In the genomic region with DNA sequence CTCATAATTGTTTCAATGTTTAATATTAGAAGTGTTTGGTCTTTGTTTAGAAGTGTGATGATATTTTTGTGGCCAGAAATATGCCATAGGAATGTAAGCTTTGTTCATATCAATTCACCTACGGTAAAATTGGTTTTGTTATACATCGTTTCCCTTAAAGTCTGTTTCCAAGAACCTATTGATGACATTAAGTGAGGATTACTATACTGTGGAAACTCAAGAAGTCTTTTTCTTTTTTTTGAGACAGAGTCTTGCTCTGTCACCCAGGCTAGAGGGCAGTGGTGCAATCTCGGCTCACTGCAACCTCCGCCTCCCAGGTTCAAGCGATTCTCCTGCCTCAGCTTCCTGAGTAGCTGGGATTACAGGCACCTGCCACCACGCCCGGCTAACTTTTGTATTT, we compare ENCODE assay signal across 3 cellular contexts. TPM values are rescaled to one million over a fixed set of nuclear protein-coding genes. Genes with fewer than 3 reads are reported as not detected.
"Had no signal": no experiment of that assay in that cellular context is flagged by ENCODE, and none has a peak within 500 bp of the region (broad histone marks: within the 10 kb centered on the region; RNA-seq: fewer than 3 reads in every experiment).

No MANE protein-coding gene starts in this region.

RNA-seq across cellular contexts. Expression of a gene that starts 5.5 kb away (rescaled TPM):
- total RNA-seq: activated B cell treated with CpG ODN at 0.5 μM for 24 hours, T-helper 17 cell, WTC11 had no signal
